In the genomic region with DNA sequence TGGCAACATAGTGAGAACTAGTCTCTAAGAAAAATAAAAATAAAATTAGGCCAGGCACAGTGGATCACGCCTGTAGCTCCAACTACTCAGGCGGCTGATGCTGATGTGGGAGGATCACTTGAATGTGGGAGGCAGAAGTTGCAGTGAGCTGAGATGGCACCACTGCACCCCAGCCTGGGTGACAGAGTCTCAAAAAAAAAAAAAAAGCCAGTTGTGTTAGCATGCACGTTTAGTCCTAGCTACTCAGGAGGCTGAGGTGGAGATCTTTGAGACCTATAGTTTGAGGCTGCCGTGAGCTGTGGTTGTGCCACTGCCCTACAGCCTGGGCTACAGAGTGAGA, we compare ENCODE assay signal across 13 cellular contexts. TPM values are rescaled to one million over a fixed set of nuclear protein-coding genes. Genes with fewer than 3 reads are reported as not detected.
A peak's percentile ranks its signal among the peaks of the same experiment; 100 is the strongest.
DNase-seq lines count a peak whose midpoint lies in the region; ATAC-seq and TF ChIP-seq lines count a peak whose summit lies in the region.
"Had no signal": no experiment of that assay in that cellular context is flagged by ENCODE, and none has a peak within 500 bp of the region (broad histone marks: within the 10 kb centered on the region; RNA-seq: fewer than 3 reads in every experiment).

No MANE protein-coding gene starts in this region.

- H3K4me3 ChIP-seq in upper lobe of left lung = peak overlapping the region in 2 of 4 donors; percentile 4 to 15
- H3K4me3 ChIP-seq: SJSA1 had no signal

- H3K27me3 Mint-ChIP-seq in activated CD4-positive, alpha-beta T cell treated with anti-CD3 and anti-CD28 coated beads, Interleukin-2, amount 10 ng/mL, durations not matched to agents 7 days and 5 days = no peaks in the 10 kb centered on the region
- peaks cover 0 to 13% (median 0%) of the 10 kb centered on the region in 3 donors for H3K27me3 Mint-ChIP-seq in immature natural killer cell (ENCODE audit: low read depth in 3 of 3)

- peaks cover 68% of the 10 kb centered on the region for H3K36me3 Mint-ChIP-seq in activated CD4-positive, alpha-beta T cell treated with anti-CD3 and anti-CD28 coated beads, Interleukin-2, amount 10 ng/mL, durations not matched to agents 7 days and 5 days (ENCODE audit: low read depth)
- peaks cover 8 to 20% (median 18%) of the 10 kb centered on the region in 3 donors for H3K36me3 Mint-ChIP-seq in immature natural killer cell

- H3K4me1 Mint-ChIP-seq in activated CD4-positive, alpha-beta T cell treated with anti-CD3 and anti-CD28 coated beads, Interleukin-2, amount 10 ng/mL, durations not matched to agents 7 days and 5 days = peaks cover 67% of the 10 kb centered on the region
- peaks cover 71 to 80% of the 10 kb centered on the region in 2 donors for H3K4me1 Mint-ChIP-seq in immature natural killer cell

- H3K4me3 Mint-ChIP-seq in activated CD4-positive, alpha-beta T cell treated with anti-CD3 and anti-CD28 coated beads, Interleukin-2, amount 10 ng/mL, durations not matched to agents 7 days and 5 days = peak overlapping the region; percentile 97
- H3K4me3 Mint-ChIP-seq in immature natural killer cell = peak overlapping the region; percentile 92 to 97 (median 94)

- no peak for ATAC-seq in upper lobe of left lung (ENCODE audit: low FRiP score in 2 of 2)
- ATAC-seq: esophagus mucosa had no signal

- TF ChIP-seq CTCF in upper lobe of left lung (IDR thresholded peaks at IDR 0.05) = no peak

- TF ChIP-seq EP300 in upper lobe of left lung (IDR thresholded peaks at IDR 0.05) = no peak

- POLR2A ChIA-PET in activated CD4-positive, alpha-beta T cell treated with anti-CD3 and anti-CD28 coated beads, Interleukin-2, amount 10 ng/mL, durations not matched to agents 7 days and 5 days (lab: Charles Lee) = no interaction called here

- 43 to 52% methylated on average over 4 of the region's 4 CpGs for WGBS in upper lobe of left lung, 2 donors

- H3K27ac Mint-ChIP-seq in activated CD4-positive, alpha-beta T cell treated with anti-CD3 and anti-CD28 coated beads, Interleukin-2, amount 10 ng/mL, durations not matched to agents 7 days and 5 days = peak overlapping the region; percentile 87
- peak overlapping the region; percentile 79 to 96 (median 84) for H3K27ac Mint-ChIP-seq in immature natural killer cell

- H3K36me3 ChIP-seq in upper lobe of left lung = no peaks in the 10 kb centered on the region

- peaks cover 14% of the 10 kb centered on the region for H3K9me3 Mint-ChIP-seq in activated CD4-positive, alpha-beta T cell treated with anti-CD3 and anti-CD28 coated beads, Interleukin-2, amount 10 ng/mL, durations not matched to agents 7 days and 5 days
- H3K9me3 Mint-ChIP-seq in immature natural killer cell = peaks cover 0 to 1% (median 0%) of the 10 kb centered on the region in 6 donors

- CTCF ChIA-PET in activated CD4-positive, alpha-beta T cell treated with anti-CD3 and anti-CD28 coated beads, Interleukin-2, amount 10 ng/mL, durations not matched to agents 7 days and 5 days (lab: Charles Lee) = interaction anchor here (0.6 to 2.6 kb wide), 2 partner anchors 14 to 80 kb away, joined by 3 to 8 read pairs; no protein-coding TSS in a partner anchor

- DNase-seq in stimulated activated CD4-positive, alpha-beta T cell treated with anti-CD3 and anti-CD28 coated beads, Interleukin-4, amount 100 ng/mL, for 1 hour = peak; percentile 38
- DNase-seq in stimulated activated CD4-positive, alpha-beta T cell treated with anti-CD3 and anti-CD28 coated beads, Interleukin-2, amount 100 ng/mL, for 48 hours = no peak
- DNase-seq in activated CD4-positive, alpha-beta T cell treated with anti-CD3 and anti-CD28 coated beads, Interleukin-2, amount 10 ng/mL, durations not matched to agents 7 days and 5 days = peak; percentile 42
- DNase-seq in immature natural killer cell (peak in 1 of 3 donors; percentile 15), upper lobe of left lung (no peak), hepatic stellate cell (ENCODE audit: low spot score) (no peak), Ammon's horn (ENCODE audit: low spot score) (no peak), epidermal melanocyte (ENCODE audit: insufficient read length, low spot score) (no peak)
- DNase-seq: activated gamma-delta T cell treated with Interleukin-2 at 50 U/mL for 16 hours, mesenchymal stem cell, NCI-H1436 had no signal

- TF ChIP-seq POLR2A in upper lobe of left lung (IDR thresholded peaks at IDR 0.05) = no peak

- H3K9me3 ChIP-seq in upper lobe of left lung = no peaks in the 10 kb centered on the region
- H3K9me3 ChIP-seq: SJSA1 had no signal

- no peaks in the 10 kb centered on the region for H3K27me3 ChIP-seq in upper lobe of left lung
- H3K27me3 ChIP-seq: SJSA1 had no signal

- H3K4me1 ChIP-seq in upper lobe of left lung = peaks cover 23 to 50% (median 42%) of the 10 kb centered on the region in 4 donors

- H3K27ac ChIP-seq in upper lobe of left lung = peak overlapping the region in 1 of 4 donors; percentile 45
- H3K27ac ChIP-seq: SJSA1 had no signal

RNA-seq across cellular contexts. Expression of a gene that starts 2.5 kb away (rescaled TPM):
- total RNA-seq in activated CD4-positive, alpha-beta T cell treated with anti-CD3 and anti-CD28 coated beads, Interleukin-2, amount 10 ng/mL, durations not matched to agents 7 days and 5 days = 10 to 100 TPM; 84.1 to 93.1 TPM
- 100 to 1,000 TPM in 1 of 3 donors, 10 to 100 TPM in 2; 78.7 to 117 (median 78.8) TPM for polyA plus RNA-seq in immature natural killer cell
- 10 to 100 TPM; 11.5 to 20.8 (median 15.6) TPM for total RNA-seq in upper lobe of left lung

Comparison
In these comparisons a context has a peak if more than half of its experiments do, and no peak if none do; other contexts are left out.
1. DNase-seq: peak in stimulated activated CD4-positive, alpha-beta T cell treated with anti-CD3 and anti-CD28 coated beads, Interleukin-4, amount 100 ng/mL, for 1 hour (single experiment) and activated CD4-positive, alpha-beta T cell treated with anti-CD3 and anti-CD28 coated beads, Interleukin-2, amount 10 ng/mL, durations not matched to agents 7 days and 5 days (single experiment); none in stimulated activated CD4-positive, alpha-beta T cell treated with anti-CD3 and anti-CD28 coated beads, Interleukin-2, amount 100 ng/mL, for 48 hours (0 of 2), upper lobe of left lung (0 of 2), hepatic stellate cell (single experiment), Ammon's horn (single experiment) and epidermal melanocyte (single experiment).